ENCODE assay signal across 29 cellular contexts in genomic region chr18:50518787-50519520, GRCh38. TPM values are rescaled to one million over a fixed set of nuclear protein-coding genes. Genes with fewer than 3 reads are reported as not detected.
DNase-seq lines count a peak whose midpoint lies in the region; ATAC-seq, FAIRE-seq and TF ChIP-seq lines count a peak whose summit lies in the region.
"Had no signal": no experiment of that assay in that cellular context is flagged by ENCODE, and none has a peak within 500 bp of the region (broad histone marks: within the 10 kb centered on the region; RNA-seq: fewer than 3 reads in every experiment).

No MANE protein-coding gene starts in this region.

- no peaks in the 10 kb centered on the region for H4K20me1 ChIP-seq in keratinocyte (ENCODE audit: control insufficient read depth, extremely low read depth, insufficient read depth, low read length)

- FAIRE-seq in keratinocyte (lab: Jason Lieb, UNC) (peak; percentile 44), GM12891 (lab: Jason Lieb, UNC) (no peak)
- FAIRE-seq: endothelial cell of umbilical vein, GM12878, GM19239 had no signal

- H3K36me3 ChIP-seq in NT2/D1 (ENCODE audit: insufficient read depth, insufficient read length, low read length) (no peaks in the 10 kb centered on the region), keratinocyte (ENCODE audit: control insufficient read depth in 2 of 2, extremely low read depth in 1 of 2, insufficient read depth in 2 of 2, low read length in 2 of 2) (no peaks in the 10 kb centered on the region), esophagus squamous epithelium (no peaks in the 10 kb centered on the region)
- H3K36me3 ChIP-seq: brain microvascular endothelial cell, gastrocnemius medialis, ovary, right lobe of liver, upper lobe of left lung had no signal

- intact Hi-C loops in esophagus squamous epithelium (cut with DNase I) = no loop called here

- no peak overlapping the region for H3K4me3 ChIP-seq in NT2/D1 (ENCODE audit: insufficient read length, low read depth)
- no peak overlapping the region for H3K4me3 ChIP-seq in keratinocyte (ENCODE audit: control insufficient read depth in 2 of 3, extremely low read depth in 1 of 3, insufficient read depth in 2 of 3, low read depth in 1 of 3, low read length in 3 of 3)
- no peak overlapping the region for H3K4me3 ChIP-seq in esophagus squamous epithelium
- H3K4me3 ChIP-seq: gastrocnemius medialis, GM12878, ovary, right lobe of liver, upper lobe of left lung had no signal

- H3K79me2 ChIP-seq in keratinocyte (ENCODE audit: control insufficient read depth, insufficient read depth, low read length) = no peaks in the 10 kb centered on the region

- peak; percentile 19 for DNase-seq in Ammon's horn (ENCODE audit: low spot score)
- DNase-seq in NT2/D1 (ENCODE audit: low read depth, low spot score) = peak; percentile 28
- DNase-seq in caudate nucleus (lab: John Stamatoyannopoulos, UW) = peak in 2 of 61 donors; percentile 17 to 21
- DNase-seq in keratinocyte (ENCODE audit: low read depth, low spot score) = no peak
- no peak for DNase-seq in GM20000 (ENCODE audit: low spot score)
- DNase-seq in GM12891 (ENCODE audit: insufficient read length, low spot score) = no peak
- no peak for DNase-seq in esophagus squamous epithelium (lab: John Stamatoyannopoulos, UW)
- DNase-seq: activated CD4-positive, alpha-beta T cell treated with anti-CD3 and anti-CD28 coated beads, Interleukin-2, amount 50 U/mL, for 48 hours; activated CD4-positive, CD25-positive, alpha-beta regulatory T cell; activated effector memory CD4-positive, alpha-beta T cell treated with Interleukin-2 at 50 U/mL for 16 hours; AML-193; brain microvascular endothelial cell; CD8-positive, alpha-beta memory T cell; gastrocnemius medialis; GOT3; natural killer cell; NCI-H1417; NCI-H2107; NCI-H510A; ovary; right lobe of liver; T-helper 9 cell; upper lobe of left lung had no signal

- H3K9me3 ChIP-seq in NT2/D1 (ENCODE audit: insufficient read depth, low read length) (peaks cover 13% of the 10 kb centered on the region; the same call in 1 of the 2 replicates), keratinocyte (ENCODE audit: control insufficient read depth, low read depth, low read length) (no peaks in the 10 kb centered on the region), esophagus squamous epithelium (no peaks in the 10 kb centered on the region)
- H3K9me3 ChIP-seq: gastrocnemius medialis, ovary, right lobe of liver, upper lobe of left lung had no signal

- no peaks in the 10 kb centered on the region for H3K9me1 ChIP-seq in keratinocyte (ENCODE audit: control insufficient read depth, extremely low read depth, insufficient read depth, low read length)

- TF ChIP-seq CTCF in keratinocyte (optimal IDR thresholded peaks at IDR 0.05 in 1 of 3, IDR thresholded peaks at IDR 0.05 in 1 of 3, conservative IDR thresholded peaks at IDR 0.05 in 1 of 3; ENCODE audit: extremely low read depth in 1 of 3, insufficient read depth in 2 of 3, low read length in 3 of 3) = no peak
- no peak for TF ChIP-seq CTCF in GM20000 (IDR thresholded peaks at IDR 0.05; ENCODE audit: extremely low read depth, missing control alignments)
- no peak for TF ChIP-seq CTCF in esophagus squamous epithelium (IDR thresholded peaks at IDR 0.05)

- peak overlapping the region; percentile 53 for H3K4me2 ChIP-seq in keratinocyte (ENCODE audit: control insufficient read depth, extremely low read depth, insufficient read depth, low read depth, low read length)

- no peak overlapping the region for H3K9ac ChIP-seq in NT2/D1 (ENCODE audit: insufficient read length, low read depth)
- no peak overlapping the region for H3K9ac ChIP-seq in keratinocyte (ENCODE audit: control insufficient read depth, extremely low read depth, insufficient read depth, low read length)

- H3K27me3 ChIP-seq in NT2/D1 (ENCODE audit: insufficient read depth, insufficient read length) (no peaks in the 10 kb centered on the region), keratinocyte (ENCODE audit: control insufficient read depth, extremely low read depth, insufficient read depth, low read length) (no peaks in the 10 kb centered on the region), esophagus squamous epithelium (peaks cover 0 to 3% (median 0%) of the 10 kb centered on the region in 4 donors)
- H3K27me3 ChIP-seq: brain microvascular endothelial cell, gastrocnemius medialis, ovary, right lobe of liver, upper lobe of left lung had no signal

- TF ChIP-seq POLR2A in GM12891 (IDR thresholded peaks at IDR 0.05; ENCODE audit: low read depth, low read length) = no peak
- no peak for TF ChIP-seq POLR2A in esophagus squamous epithelium (IDR thresholded peaks at IDR 0.05)

- WGBS in esophagus squamous epithelium, 2 donors = 41 to 46% methylated on average over 4 of the region's 4 CpGs

- H3K4me1 ChIP-seq in NT2/D1 (ENCODE audit: insufficient read depth, insufficient read length) = no peaks in the 10 kb centered on the region
- H3K4me1 ChIP-seq in keratinocyte (ENCODE audit: control insufficient read depth, extremely low read depth, insufficient read depth, low read length) = peaks cover 9% of the 10 kb centered on the region
- H3K4me1 ChIP-seq in esophagus squamous epithelium = no peaks in the 10 kb centered on the region
- H3K4me1 ChIP-seq: gastrocnemius medialis, right lobe of liver, upper lobe of left lung had no signal

- no peak overlapping the region for H2AFZ ChIP-seq in keratinocyte (ENCODE audit: control insufficient read depth, low read length)

- ATAC-seq in HG03432 (IDR thresholded peaks at IDR 0.05; ENCODE audit: unreplicated experiment) = no peak
- ATAC-seq: gastrocnemius medialis, GM12878, natural killer cell had no signal

- H3K27ac ChIP-seq in caudate nucleus (ENCODE audit: low read depth, low read length) (peak overlapping the region; percentile 58), keratinocyte (ENCODE audit: control insufficient read depth, insufficient read depth, low read length) (peak overlapping the region; percentile 55), esophagus squamous epithelium (no peak overlapping the region)
- H3K27ac ChIP-seq: brain microvascular endothelial cell, gastrocnemius medialis, ovary, right lobe of liver, upper lobe of left lung had no signal

- dilution Hi-C loops in keratinocyte (cut with MboI; ENCODE audit: extremely low pct_ligation_motif_present, low sequenced_read_pairs) = no loop called here

TF ChIP-seq in GM12891, 5 proteins besides CTCF, POLR2A, EP300 and RAD21:
- no peak for TF ChIP-seq SPI1 (IDR thresholded peaks at IDR 0.05; ENCODE audit: low read depth, low read length)
- TF ChIP-seq POLR2AphosphoS5 (IDR thresholded peaks at IDR 0.05; ENCODE audit: low read depth, low read length) = no peak
- no peak for TF ChIP-seq TAF1 (IDR thresholded peaks at IDR 0.05; ENCODE audit: low read depth, low read length)
- TF ChIP-seq POU2F2 (IDR thresholded peaks at IDR 0.05; ENCODE audit: low read depth, low read length) = no peak
- no peak for TF ChIP-seq PAX5 (IDR thresholded peaks at IDR 0.05; ENCODE audit: insufficient read depth, low read length, severe bottlenecking)

RNA-seq across cellular contexts. Expression of gene MAPK4, which starts 40.9 kb away (rescaled TPM):
- 0.01 TPM in 1 of 3 replicates, not detected in the others for polyA plus RNA-seq in keratinocyte
- polyA plus RNA-seq in keratinocyte (2011; ENCODE audit: low read depth) = not detected
- 0.04 and 0.09 TPM in 2 replicates for polyA plus RNA-seq in keratinocyte (2011; cell fraction: cytosol; rRNA removed)
- 0.24 and 0.39 TPM in 2 replicates for polyA plus RNA-seq in keratinocyte (2011; cell fraction: nucleus; rRNA removed)
- polyA plus RNA-seq in keratinocyte (2012; ENCODE audit: low replicate concordance) = 0.02 and 0.06 TPM in 2 replicates
- polyA minus RNA-seq in keratinocyte = not detected in 3 replicates
- polyA minus RNA-seq in keratinocyte (2011; cell fraction: cytosol; rRNA and poly(A)+ RNA removed) = not detected
- polyA minus RNA-seq in keratinocyte (2011; cell fraction: nucleus; rRNA and poly(A)+ RNA removed) = 0.11 and 0.54 TPM in 2 replicates
- 0.06 TPM for polyA plus RNA-seq in GM12891 (2012; ENCODE audit: low read depth, missing spikeins)
- 1 to 10 TPM in 2 of 4 donors, under 1 TPM in 2; 0.13 to 3.1 (median 0.61) TPM for total RNA-seq in esophagus squamous epithelium
- total RNA-seq: CD8-positive, alpha-beta memory T cell; endothelial cell of umbilical vein; natural killer cell; RPMI7951 had no signal
- polyA plus RNA-seq: CD8-positive, alpha-beta memory T cell; endothelial cell of umbilical vein; IgD-negative memory B cell had no signal

Comparison
In these comparisons a context has a peak if more than half of its experiments do, and no peak if none do; other contexts are left out.
1. DNase-seq: peak in Ammon's horn (single experiment) and NT2/D1 (single experiment); none in keratinocyte (single experiment), GM20000 (single experiment), GM12891 (single experiment) and esophagus squamous epithelium (single experiment).
2. H3K27ac ChIP-seq: peak in caudate nucleus (single experiment) and keratinocyte (single experiment); none in esophagus squamous epithelium (0 of 4).